Comparison of ENCODE assay signal across 22 cellular contexts in the genomic region with DNA sequence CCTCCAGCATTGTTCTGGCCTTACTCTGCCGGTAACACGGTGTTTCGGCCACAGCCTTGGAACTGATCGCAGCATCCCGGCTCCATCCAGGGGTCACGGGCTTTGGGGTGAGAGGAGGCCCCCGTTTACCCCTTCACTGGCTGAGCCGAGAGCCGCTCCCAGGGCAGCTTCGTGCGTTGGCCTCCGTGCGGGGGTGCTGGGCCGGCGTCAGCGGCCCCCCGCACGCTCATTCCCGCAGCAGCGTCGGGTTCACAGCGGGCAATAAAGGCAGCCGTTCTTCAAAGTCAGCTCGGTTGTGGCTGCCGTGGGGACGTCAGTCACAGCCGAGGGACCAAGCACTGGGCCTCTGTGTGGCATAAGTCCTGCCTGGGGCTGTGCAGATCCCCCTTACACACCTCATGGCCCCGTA. TPM values are rescaled to one million over a fixed set of nuclear protein-coding genes. Genes with fewer than 3 reads are reported as not detected.
A peak's percentile ranks its signal among the peaks of the same experiment; 100 is the strongest.
DNase-seq lines count a peak whose midpoint lies in the region; ATAC-seq, FAIRE-seq and TF ChIP-seq lines count a peak whose summit lies in the region.
"Had no signal": no experiment of that assay in that cellular context is flagged by ENCODE, and none has a peak within 500 bp of the region (broad histone marks: within the 10 kb centered on the region; RNA-seq: fewer than 3 reads in every experiment).

No MANE protein-coding gene starts in this region.

- no peaks in the 10 kb centered on the region for H3K9me3 Mint-ChIP-seq in osteocyte (ENCODE audit: unreplicated experiment)

- no peak for TF ChIP-seq EP300 in HepG2 (IDR thresholded peaks at IDR 0.05; ENCODE audit: low read depth in 2 of 2, low read length in 2 of 2)
- no peak for TF ChIP-seq EP300 in HepG2 (CRISPR knock-in tag; IDR thresholded peaks at IDR 0.05; ENCODE audit: borderline replicate concordance)

- TF ChIP-seq CTCF in HepG2 (CRISPR knock-in tag; IDR thresholded peaks at IDR 0.05) (no peak), osteocyte (IDR thresholded peaks at IDR 0.05) (no peak)

- no peaks in the 10 kb centered on the region for H3K36me3 Mint-ChIP-seq in osteocyte (ENCODE audit: unreplicated experiment)
- H3K36me3 Mint-ChIP-seq: CD4-positive, CD25-positive, alpha-beta regulatory T cell had no signal

- no TSS peak for BruUV-seq in HepG2 (replicated peaks; lab: Mats Ljungman, UMichigan)

- peaks cover 3% of the 10 kb centered on the region for H3K4me1 Mint-ChIP-seq in osteocyte (ENCODE audit: unreplicated experiment)

- H3K27me3 Mint-ChIP-seq in osteocyte (ENCODE audit: unreplicated experiment): no peaks in the 10 kb centered on the region
- H3K27me3 Mint-ChIP-seq: CD4-positive, CD25-positive, alpha-beta regulatory T cell had no signal

- H3K79me2 ChIP-seq in HepG2 (ENCODE audit: insufficient read depth, low read length): no peaks in the 10 kb centered on the region

- H3K9me3 ChIP-seq in HepG2 (ENCODE audit: low read length): no peaks in the 10 kb centered on the region

- H3K36me3 ChIP-seq in HepG2 (replicated peaks in 1 of 2; ENCODE audit: control insufficient read depth in 1 of 2, insufficient read depth in 2 of 2, low read length in 2 of 2): no peaks in the 10 kb centered on the region

- peak; percentile 54 for DNase-seq in activated effector memory CD4-positive, alpha-beta T cell treated with anti-CD3 and anti-CD28 coated beads, Interleukin-2, amount 50 U/mL, for 16 hours
- DNase-seq in activated effector memory CD4-positive, alpha-beta T cell treated with Interleukin-2 at 50 U/mL for 16 hours: no peak
- DNase-seq in HepG2 (ENCODE audit: low spot score) (no peak), osteocyte (ENCODE audit: extremely low spot score, unreplicated experiment) (peak; percentile 80), RKO (ENCODE audit: low spot score) (no peak), UCSD-AML1 (lab: John Stamatoyannopoulos, UW; ENCODE audit: unreplicated experiment) (no peak)
- no peak for DNase-seq in stimulated activated CD4-positive, alpha-beta T cell treated with anti-CD3 and anti-CD28 coated beads, Interleukin-4, amount 100 ng/mL, for 24 hours
- DNase-seq: 8988T; ACHN; CD4-positive, CD25-positive, alpha-beta regulatory T cell; GM23248; H9; Karpas-422; MV-4-11; NCI-H1105; NCI-H146; NCI-H1930; NCI-H2107; NCI-H526 treated with DMSO at 0.1 percent for 48 hours; SHP77 treated with DMSO at 0.1 percent for 48 hours had no signal

- peaks cover 0 to 2% of the 10 kb centered on the region in 2 experiments; a peak in 1 of 5 replicates for H3K27me3 ChIP-seq in HepG2 (ENCODE audit: control insufficient read depth in 1 of 2, insufficient read depth in 2 of 2, low read length in 2 of 2)

- peaks cover 46% of the 10 kb centered on the region for H3K4me1 ChIP-seq in HepG2 (ENCODE audit: insufficient read depth, low read length)

- in situ Hi-C loops in HepG2 (cut with HindIII; ENCODE audit: extremely low pct_ligation_motif_present, low pct_unique_long_range_greater_than_20kb): no loop called here

- POLR2A ChIA-PET in HepG2 (lab: Yijun Ruan, JAX): no interaction called here

- H3K4me3 Mint-ChIP-seq in osteocyte (ENCODE audit: unreplicated experiment): no peak overlapping the region
- H3K4me3 Mint-ChIP-seq: CD4-positive, CD25-positive, alpha-beta regulatory T cell; H9 had no signal

- no peak overlapping the region for H3K4me3 ChIP-seq in HepG2 (replicated peaks in 1 of 3; ENCODE audit: insufficient read depth in 1 of 3, low read depth in 2 of 3, low read length in 3 of 3)
- H3K4me3 ChIP-seq: GM23248 had no signal

- TF ChIP-seq RAD21 in HepG2 (CRISPR knock-in tag; IDR thresholded peaks at IDR 0.05): no peak

- 47% methylated on average over 3 of the region's 28 CpGs for WGBS in HepG2 (ENCODE audit: low lambda C conversion rate)

- H3K9ac ChIP-seq in HepG2 (ENCODE audit: insufficient read depth, low read depth, low read length): no peak overlapping the region
- H3K9ac ChIP-seq: GM23248 had no signal

- no peak for ATAC-seq in HepG2
- ATAC-seq in GM18498 (IDR thresholded peaks at IDR 0.05; ENCODE audit: unreplicated experiment): no peak

- intact Hi-C loops in HepG2 (cut with micrococcal nuclease; ENCODE audit: unreplicated experiment): no loop called here

- H3K27ac ChIP-seq in HepG2 (ENCODE audit: extremely low read length, insufficient read depth, low read length): no peak overlapping the region
- H3K27ac ChIP-seq: GM23248, RWPE1 had no signal

- no peak overlapping the region for H3K27ac Mint-ChIP-seq in osteocyte (ENCODE audit: unreplicated experiment)
- H3K27ac Mint-ChIP-seq: CD4-positive, CD25-positive, alpha-beta regulatory T cell; H9 had no signal

- TF ChIP-seq POLR2A in HepG2 (IDR thresholded peaks at IDR 0.05; ENCODE audit: insufficient read depth in 1 of 2, low read depth in 2 of 2, low read length in 2 of 2): no peak

- no peak overlapping the region for H2AFZ ChIP-seq in HepG2 (ENCODE audit: low read length)
- H2AFZ ChIP-seq: GM23248 had no signal

- FAIRE-seq in HepG2 (lab: Jason Lieb, UNC): no peak

- no peak overlapping the region for H3K4me2 ChIP-seq in HepG2 (ENCODE audit: low read depth, low read length)

- H4K20me1 ChIP-seq in HepG2 (ENCODE audit: insufficient read depth, low read length): no peaks in the 10 kb centered on the region

- CTCF ChIA-PET in HepG2 (lab: Yijun Ruan, JAX; ENCODE audit: low intra/inter-chr PET ratio, low total read pairs): no interaction called here

TF ChIP-seq in HepG2, 621 proteins besides CTCF, POLR2A, EP300 and RAD21 (continues in another document):
- no peak for TF ChIP-seq ZSCAN20 (CRISPR knock-in tag; IDR thresholded peaks at IDR 0.05; ENCODE audit: borderline replicate concordance)
- no peak for TF ChIP-seq CCDC6 (CRISPR knock-in tag; IDR thresholded peaks at IDR 0.05)
- TF ChIP-seq AGO2 (optimal IDR thresholded peaks at IDR 0.05; ENCODE audit: low read depth, low read length): peak; percentile 42
- TF ChIP-seq, protein P1, sequence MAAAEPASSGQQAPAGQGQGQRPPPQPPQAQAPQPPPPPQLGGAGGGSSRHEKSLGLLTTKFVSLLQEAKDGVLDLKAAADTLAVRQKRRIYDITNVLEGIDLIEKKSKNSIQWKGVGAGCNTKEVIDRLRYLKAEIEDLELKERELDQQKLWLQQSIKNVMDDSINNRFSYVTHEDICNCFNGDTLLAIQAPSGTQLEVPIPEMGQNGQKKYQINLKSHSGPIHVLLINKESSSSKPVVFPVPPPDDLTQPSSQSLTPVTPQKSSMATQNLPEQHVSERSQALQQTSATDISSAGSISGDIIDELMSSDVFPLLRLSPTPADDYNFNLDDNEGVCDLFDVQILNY (CRISPR knock-in tag; conservative IDR thresholded peaks at IDR 0.05): no peak
- TF ChIP-seq, protein P2, sequence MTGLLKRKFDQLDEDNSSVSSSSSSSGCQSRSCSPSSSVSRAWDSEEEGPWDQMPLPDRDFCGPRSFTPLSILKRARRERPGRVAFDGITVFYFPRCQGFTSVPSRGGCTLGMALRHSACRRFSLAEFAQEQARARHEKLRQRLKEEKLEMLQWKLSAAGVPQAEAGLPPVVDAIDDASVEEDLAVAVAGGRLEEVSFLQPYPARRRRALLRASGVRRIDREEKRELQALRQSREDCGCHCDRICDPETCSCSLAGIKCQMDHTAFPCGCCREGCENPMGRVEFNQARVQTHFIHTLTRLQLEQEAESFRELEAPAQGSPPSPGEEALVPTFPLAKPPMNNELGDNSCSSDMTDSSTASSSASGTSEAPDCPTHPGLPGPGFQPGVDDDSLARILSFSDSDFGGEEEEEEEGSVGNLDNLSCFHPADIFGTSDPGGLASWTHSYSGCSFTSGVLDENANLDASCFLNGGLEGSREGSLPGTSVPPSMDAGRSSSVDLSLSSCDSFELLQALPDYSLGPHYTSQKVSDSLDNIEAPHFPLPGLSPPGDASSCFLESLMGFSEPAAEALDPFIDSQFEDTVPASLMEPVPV (CRISPR knock-in tag; IDR thresholded peaks at IDR 0.05): no peak

RNA-seq across cellular contexts. Expression of a gene that starts 25.3 kb away (rescaled TPM):
- total RNA-seq in HepG2 (2016; rRNA removed; fragmentation: Illumina TruSeq; extraction: Trizol) (87.7 and 111 TPM in 2 replicates), osteocyte (10.9 and 12.1 TPM in 2 replicates)
- 14.7 and 15.6 TPM in 2 replicates for total RNA-seq in HepG2 (2016; cell fraction: cytosol; rRNA removed; fragmentation: Illumina TruSeq; extraction: Trizol; ENCODE audit: low read depth)
- total RNA-seq in HepG2 (2016; cell fraction: insoluble cytoplasmic fraction; rRNA removed; fragmentation: Illumina TruSeq; extraction: Trizol): 93.5 and 100 TPM in 2 replicates
- total RNA-seq in HepG2 (2016; cell fraction: membrane; rRNA removed; fragmentation: Illumina TruSeq; extraction: Trizol): 44.6 and 46.3 TPM in 2 replicates
- 61.7 and 72.3 TPM in 2 replicates for total RNA-seq in HepG2 (2016; cell fraction: nucleus; rRNA removed; fragmentation: Illumina TruSeq; extraction: Trizol)
- polyA plus RNA-seq in HepG2 (2011; rRNA removed): 153 and 202 TPM in 2 replicates
- polyA plus RNA-seq in HepG2 (2011; cell fraction: cytosol; rRNA removed): 97.5 and 98.8 TPM in 2 replicates
- 373 and 416 TPM in 2 replicates for polyA plus RNA-seq in HepG2 (2011; cell fraction: nucleus; rRNA removed)
- 118 and 196 TPM in 2 replicates for polyA plus RNA-seq in HepG2 (2012)
- polyA plus RNA-seq in HepG2 (2016; cell fraction: cytosol; fragmentation: Illumina TruSeq; extraction: Trizol; ENCODE audit: low read depth): 10.9 TPM in 2 replicates
- polyA plus RNA-seq in HepG2 (2016; cell fraction: insoluble cytoplasmic fraction; fragmentation: Illumina TruSeq; extraction: Trizol; ENCODE audit: low read depth): 71.2 and 91.8 TPM in 2 replicates
- polyA plus RNA-seq in HepG2 (2016; cell fraction: membrane; fragmentation: Illumina TruSeq; extraction: Trizol; ENCODE audit: low read depth): 29.2 and 29.4 TPM in 2 replicates
- polyA plus RNA-seq in HepG2 (2016; cell fraction: nucleus; fragmentation: Illumina TruSeq; extraction: Trizol; ENCODE audit: insufficient read depth, low read depth): 178 and 219 TPM in 2 replicates
- polyA minus RNA-seq in HepG2 (2011; rRNA and poly(A)+ RNA removed; ENCODE audit: low replicate concordance): 70.5 and 467 TPM in 2 replicates
- 116 and 195 TPM in 2 replicates for polyA minus RNA-seq in HepG2 (2011; cell fraction: cytosol; rRNA and poly(A)+ RNA removed)
- 115 and 118 TPM in 2 replicates for polyA minus RNA-seq in HepG2 (2011; cell fraction: nucleus; rRNA and poly(A)+ RNA removed)

Comparison
In these comparisons a context has a peak if more than half of its experiments do, and no peak if none do; other contexts are left out.
1. DNase-seq: peak in activated effector memory CD4-positive, alpha-beta T cell treated with anti-CD3 and anti-CD28 coated beads, Interleukin-2, amount 50 U/mL, for 16 hours (single experiment) and osteocyte (single experiment); none in activated effector memory CD4-positive, alpha-beta T cell treated with Interleukin-2 at 50 U/mL for 16 hours (single experiment), HepG2 (single experiment), RKO (single experiment), stimulated activated CD4-positive, alpha-beta T cell treated with anti-CD3 and anti-CD28 coated beads, Interleukin-4, amount 100 ng/mL, for 24 hours (single experiment) and UCSD-AML1 (single experiment).